ENCODE assay signal across 1 cellular context in genomic region chr1:234990874-234991801, GRCh38.
TF ChIP-seq lines count a peak whose summit lies in the region.

No MANE protein-coding gene starts in this region.

TF ChIP-seq in GM12878, 131 proteins besides CTCF, POLR2A, EP300 and RAD21 (continued from another document):
- no peak for TF ChIP-seq ATF3 (IDR thresholded peaks at IDR 0.05; ENCODE audit: borderline replicate concordance, extremely low read depth, low read depth, low read length)
- peak in 1 of 2 experiments; percentile 30; a peak in 2 of 4 replicates for TF ChIP-seq IKZF2 (IDR thresholded peaks at IDR 0.05)
